8 cellular contexts compared by ENCODE assay signal in the genomic region with DNA sequence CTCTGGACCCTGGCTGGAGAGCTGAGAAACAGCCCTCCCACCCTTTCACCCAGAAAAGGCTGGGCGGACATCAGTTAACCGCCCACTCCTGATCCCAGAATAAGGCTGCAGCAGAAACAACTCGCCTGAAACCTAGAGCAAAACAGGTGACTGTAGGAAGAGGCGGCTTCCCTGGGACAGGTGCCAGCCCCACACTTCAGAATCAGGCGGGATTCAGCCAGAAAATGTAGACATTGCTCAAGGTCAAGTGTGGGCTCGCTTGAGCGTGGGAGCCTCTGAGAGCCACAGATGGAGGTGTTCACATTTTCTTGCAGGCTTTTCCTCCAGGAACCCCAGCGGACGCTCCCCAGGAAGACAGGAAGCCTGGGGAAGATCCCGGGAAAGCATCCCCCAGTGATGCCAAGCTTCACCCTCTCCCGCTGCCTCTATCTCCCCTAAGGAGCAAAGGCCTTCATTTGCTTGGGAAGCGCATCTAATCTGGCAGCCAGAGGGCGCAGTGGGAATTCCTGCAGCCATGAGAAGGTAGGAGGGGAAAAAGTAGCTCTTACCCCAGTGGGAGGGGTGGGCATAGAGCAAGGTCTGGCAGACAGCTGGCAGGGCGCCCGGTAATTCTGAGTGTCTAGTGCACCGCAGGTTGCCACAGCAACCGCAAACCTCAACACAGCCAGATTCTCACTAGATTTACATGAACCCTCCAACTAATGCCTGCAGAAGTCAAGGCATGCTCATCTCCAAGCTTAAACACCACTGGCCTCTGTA.
DNase-seq lines count a peak whose midpoint lies in the region; ATAC-seq, FAIRE-seq and TF ChIP-seq lines count a peak whose summit lies in the region.

No MANE protein-coding gene starts in this region.

- no peak overlapping the region for H3K18ac ChIP-seq in H9 (ENCODE audit: insufficient read length, low read depth, low read length)

- TF ChIP-seq POLR2A in body of pancreas (IDR thresholded peaks at IDR 0.05): no peak

- no peak overlapping the region for H2AFZ ChIP-seq in H9 (ENCODE audit: low read length)

- no peaks in the 10 kb centered on the region for H3K36me3 Mint-ChIP-seq in H9 (ENCODE audit: insufficient read depth in 1 of 3, low read depth in 3 of 3)

- no peak overlapping the region for H3K4ac ChIP-seq in H9 (ENCODE audit: low read depth, low read length)

- no peaks in the 10 kb centered on the region for H3K23me2 ChIP-seq in H9 (ENCODE audit: insufficient read length, low read depth, low read length, poor library complexity, severe bottlenecking)

- no CpG with 5 or more reads among the region's 17 CpGs for WGBS in H9 (ENCODE audit: extremely low coverage, insufficient read length, low lambda C conversion rate)
- WGBS in body of pancreas, 2 donors: 17 to 24% methylated on average over 7 to 17 of the region's 17 CpGs

- H4K8ac ChIP-seq in H9 (replicated peaks; ENCODE audit: insufficient read length, low read depth, low read length): no peak overlapping the region

- H3K4me1 Mint-ChIP-seq in H9: peaks cover 14 to 32% of the 10 kb centered on the region in 2 experiments

- no peaks in the 10 kb centered on the region for H3K4me1 ChIP-seq in H9 (ENCODE audit: insufficient read depth, low read length)
- peaks cover 9% of the 10 kb centered on the region for H3K4me1 ChIP-seq in body of pancreas

- no peaks in the 10 kb centered on the region for H3K27me3 ChIP-seq in H9 (ENCODE audit: insufficient read depth, low read length)
- H3K27me3 ChIP-seq in body of pancreas: no peaks in the 10 kb centered on the region

- no peak for FAIRE-seq in urothelium cell line (lab: Jason Lieb, UNC)

- no peak overlapping the region for H3K56ac ChIP-seq in H9 (ENCODE audit: insufficient read length, low read depth, low read length)

- DNase-seq in H9: peak; percentile 79
- DNase-seq in NCI-H226: peak; percentile 50
- peak; percentile 53 to 90 (median 80) for DNase-seq in body of pancreas
- DNase-seq in left lobe of liver (ENCODE audit: low spot score): peak; percentile 88
- DNase-seq in urothelium cell line (ENCODE audit: low spot score): peak; percentile 76
- DNase-seq in germinal center (ENCODE audit: low spot score): no peak

- H4K20me1 ChIP-seq in H9 (ENCODE audit: control insufficient read depth, insufficient read depth, insufficient read length): no peaks in the 10 kb centered on the region

- no peak overlapping the region for H2BK5ac ChIP-seq in H9 (ENCODE audit: insufficient read length, low read length)

- H3K9me3 ChIP-seq in H9 (ENCODE audit: control insufficient read depth, low read depth, low read length) (no peaks in the 10 kb centered on the region), body of pancreas (no peaks in the 10 kb centered on the region)

- ATAC-seq in body of pancreas (peak; percentile 4), left lobe of liver (peak; percentile 80)
- ATAC-seq in activated CD4-positive, CD25-positive, alpha-beta regulatory T cell treated with anti-CD3 and anti-CD28 coated beads, Interleukin-2, amount 50 U/mL, for 24 hours: no peak

- H3K79me2 ChIP-seq in H9 (ENCODE audit: insufficient read depth, low read length): no peaks in the 10 kb centered on the region

- no peak overlapping the region for H4K5ac ChIP-seq in H9 (ENCODE audit: insufficient read length, low read depth, low read length)

- no peak overlapping the region for H2BK20ac ChIP-seq in H9 (ENCODE audit: low read depth, low read length, poor library complexity, severe bottlenecking)

- no peak overlapping the region for H2BK120ac ChIP-seq in H9 (ENCODE audit: low read depth, low read length, poor library complexity, severe bottlenecking)

- no peak overlapping the region for H3K4me3 ChIP-seq in body of pancreas

- H3K27ac ChIP-seq in 22Rv1: no peak overlapping the region
- H3K27ac ChIP-seq in H9 (ENCODE audit: insufficient read length, low read depth, low read length): no peak overlapping the region
- no peak overlapping the region for H3K27ac ChIP-seq in body of pancreas

- no peak overlapping the region for H4K91ac ChIP-seq in H9 (ENCODE audit: insufficient read length, low read depth, low read length)

- H3K79me1 ChIP-seq in H9 (ENCODE audit: insufficient read depth, low read depth, low read length, poor library complexity, severe bottlenecking): no peaks in the 10 kb centered on the region

- TF ChIP-seq CTCF in 22Rv1 (IDR thresholded peaks at IDR 0.05): peak; percentile 75
- TF ChIP-seq CTCF in H9 (conservative IDR thresholded peaks at IDR 0.05): peak; percentile 82
- peak; percentile 16 to 54 (median 41) for TF ChIP-seq CTCF in body of pancreas (IDR thresholded peaks at IDR 0.05)

- H3K4me3 Mint-ChIP-seq in H9: no peak overlapping the region

- H2BK12ac ChIP-seq in H9 (ENCODE audit: insufficient read length, low read depth, low read length): no peak overlapping the region

- H3K23ac ChIP-seq in H9 (ENCODE audit: insufficient read length, low read depth, low read length): no peak overlapping the region

- no peak overlapping the region for H3K9ac ChIP-seq in H9 (ENCODE audit: extremely low read depth, insufficient read length, low read length)

- H3K27me3 Mint-ChIP-seq in H9 (ENCODE audit: low read depth): peaks cover 3% of the 10 kb centered on the region

- H2AK5ac ChIP-seq in H9 (ENCODE audit: insufficient read length, low read length): no peak overlapping the region

- intact Hi-C loops in body of pancreas (cut with DNase I): no loop called here

- H3K9me3 Mint-ChIP-seq in H9: no peaks in the 10 kb centered on the region

- H3K14ac ChIP-seq in H9 (ENCODE audit: insufficient read depth, low read length): no peak overlapping the region

- H3K36me3 ChIP-seq in body of pancreas (replicated peaks in 1 of 2; ENCODE audit: insufficient read depth in 1 of 2, low read depth in 2 of 2): no peaks in the 10 kb centered on the region

- no peak overlapping the region for H3T11ph ChIP-seq in H9 (ENCODE audit: low read length)

- no peak overlapping the region for H2BK15ac ChIP-seq in H9 (ENCODE audit: low read depth, low read length)

- no peak overlapping the region for H3K4me2 ChIP-seq in H9 (ENCODE audit: insufficient read depth, insufficient read length, low read length)

- no peak overlapping the region for H3K27ac Mint-ChIP-seq in H9

Comparison
In these comparisons a context has a peak if more than half of its experiments do, and no peak if none do; other contexts are left out.
1. ATAC-seq: peak in body of pancreas (single experiment) and left lobe of liver (single experiment); none in activated CD4-positive, CD25-positive, alpha-beta regulatory T cell treated with anti-CD3 and anti-CD28 coated beads, Interleukin-2, amount 50 U/mL, for 24 hours (0 of 2).
2. Peak in every context shown above with its lines, with median percentiles within 50 percentile points of each other: CTCF ChIP-seq.